Comparison of ENCODE assay signal across 7 cellular contexts in genomic region chr2:73285162-73285739, GRCh38. TPM values are rescaled to one million over a fixed set of nuclear protein-coding genes. Genes with fewer than 3 reads are reported as not detected.
DNase-seq lines count a peak whose midpoint lies in the region; ATAC-seq lines count a peak whose summit lies in the region.

No MANE protein-coding gene starts in this region.

- peaks cover 27% of the 10 kb centered on the region for H3K4me1 Mint-ChIP-seq in activated T-cell treated with anti-CD3 and anti-CD28 coated beads, Interleukin-2, amount 50 U/mL, for 24 hours (ENCODE audit: low read depth)

- peak; percentile 68 for ATAC-seq in GM18508 (IDR thresholded peaks at IDR 0.05; ENCODE audit: insufficient read depth, unreplicated experiment)
- peak; percentile 54 for ATAC-seq in GM21717 (IDR thresholded peaks at IDR 0.05; ENCODE audit: unreplicated experiment)
- peak; percentile 33 for ATAC-seq in left lobe of liver

- peak overlapping the region; percentile 76 for H3K4me3 ChIP-seq in Jurkat, Clone E6-1 (ENCODE audit: low read length)

- peak; percentile 67 for DNase-seq in Jurkat, Clone E6-1 (ENCODE audit: low read depth, low spot score)
- no peak for DNase-seq in activated T-cell treated with anti-CD3 and anti-CD28 coated beads, Interleukin-2, amount 50 U/mL, for 24 hours
- DNase-seq in left lobe of liver (ENCODE audit: low spot score), result no peak
- no peak for DNase-seq in HuH-7 (ENCODE audit: low spot score)
- no peak for DNase-seq in middle frontal gyrus (ENCODE audit: extremely low spot score, low spot score)

- H3K4me3 Mint-ChIP-seq in activated T-cell treated with anti-CD3 and anti-CD28 coated beads, Interleukin-2, amount 50 U/mL, for 24 hours, result peak overlapping the region; percentile 88

- no peaks in the 10 kb centered on the region for H3K9me3 Mint-ChIP-seq in activated T-cell treated with anti-CD3 and anti-CD28 coated beads, Interleukin-2, amount 50 U/mL, for 24 hours

- H3K27me3 Mint-ChIP-seq in activated T-cell treated with anti-CD3 and anti-CD28 coated beads, Interleukin-2, amount 50 U/mL, for 24 hours, result peaks cover 17% of the 10 kb centered on the region

- H3K27ac Mint-ChIP-seq in activated T-cell treated with anti-CD3 and anti-CD28 coated beads, Interleukin-2, amount 50 U/mL, for 24 hours, result peak overlapping the region; percentile 80

- peaks cover 20% of the 10 kb centered on the region for H3K36me3 Mint-ChIP-seq in activated T-cell treated with anti-CD3 and anti-CD28 coated beads, Interleukin-2, amount 50 U/mL, for 24 hours (ENCODE audit: low read depth)

RNA-seq across cellular contexts. Expression of gene FBXO41, which starts 1.0 kb away (rescaled TPM):
- polyA plus RNA-seq in Jurkat, Clone E6-1 (2012; ENCODE audit: insufficient read depth, insufficient read length), result 30.8 TPM
- total RNA-seq in left lobe of liver, result 0.33 TPM

RNA-seq across cellular contexts. Expression of gene EGR4, which starts 8.1 kb away (rescaled TPM):
- 0.49 TPM for polyA plus RNA-seq in Jurkat, Clone E6-1 (2012; ENCODE audit: insufficient read depth, insufficient read length)
- total RNA-seq in left lobe of liver, result not detected

RNA-seq across cellular contexts. Expression of gene CCT7, which starts 51.1 kb away (rescaled TPM):
- 897 TPM for polyA plus RNA-seq in Jurkat, Clone E6-1 (2012; ENCODE audit: insufficient read depth, insufficient read length)
- total RNA-seq in left lobe of liver, result 93.7 TPM

RNA-seq across cellular contexts. Expression of gene PRADC1, which starts 52.2 kb away (rescaled TPM):
- polyA plus RNA-seq in Jurkat, Clone E6-1 (2012; ENCODE audit: insufficient read depth, insufficient read length), result 41.8 TPM
- total RNA-seq in left lobe of liver, result 24.4 TPM
